22 cellular contexts compared by ENCODE assay signal in genomic region chr5:103433216-103433615, GRCh38.
DNase-seq lines count a peak whose midpoint lies in the region; ATAC-seq and TF ChIP-seq lines count a peak whose summit lies in the region.
"Had no signal": no experiment of that assay in that cellular context is flagged by ENCODE, and none has a peak within 500 bp of the region (broad histone marks: within the 10 kb centered on the region; RNA-seq: fewer than 3 reads in every experiment).

No MANE protein-coding gene starts in this region.

- H3K27ac Mint-ChIP-seq in HFFc6 = peak overlapping the region; percentile 77
- no peak overlapping the region for H3K27ac Mint-ChIP-seq in activated CD4-positive, alpha-beta memory T cell treated with anti-CD3 and anti-CD28 coated beads, Interleukin-2, amount 10 ng/mL, durations not matched to agents 7 days and 5 days
- H3K27ac Mint-ChIP-seq: activated naive CD8-positive, alpha-beta T cell treated with anti-CD3 and anti-CD28 coated beads, Interleukin-2, amount 50 U/mL, for 24 hours; dendritic cell treated with granulocyte-macrophage colony-stimulating factor and Interleukin-4, amounts not matched to agents 40 ng/mL and 50 ng/mL, for 4 days; T-helper 17 cell had no signal

- H3K27me3 Mint-ChIP-seq in HFFc6 (ENCODE audit: insufficient read depth) = no peaks in the 10 kb centered on the region
- peaks cover 4% of the 10 kb centered on the region for H3K27me3 Mint-ChIP-seq in activated CD4-positive, alpha-beta memory T cell treated with anti-CD3 and anti-CD28 coated beads, Interleukin-2, amount 10 ng/mL, durations not matched to agents 7 days and 5 days
- H3K27me3 Mint-ChIP-seq: dendritic cell treated with granulocyte-macrophage colony-stimulating factor and Interleukin-4, amounts not matched to agents 40 ng/mL and 50 ng/mL, for 4 days had no signal

- H3K4me1 ChIP-seq in ACC112 (ENCODE audit: control insufficient read depth, insufficient read depth, low read length, unreplicated experiment) = peaks cover 22% of the 10 kb centered on the region
- H3K4me1 ChIP-seq in foreskin keratinocyte = no peaks in the 10 kb centered on the region
- H3K4me1 ChIP-seq in Karpas-422 (ENCODE audit: low read length) = no peaks in the 10 kb centered on the region
- H3K4me1 ChIP-seq: upper lobe of left lung had no signal

- DNase-seq in HFFc6 = peak; percentile 45
- DNase-seq in RKO (ENCODE audit: low spot score) = peak; percentile 69
- no peak for DNase-seq in foreskin keratinocyte
- DNase-seq in COLO668 (lab: John Stamatoyannopoulos, UW; ENCODE audit: unreplicated experiment) = no peak
- no peak for DNase-seq in activated CD4-positive, alpha-beta memory T cell treated with anti-CD3 and anti-CD28 coated beads, Interleukin-2, amount 10 ng/mL, durations not matched to agents 7 days and 5 days
- DNase-seq in Karpas-422 = no peak
- DNase-seq: 8988T; activated effector memory CD4-positive, alpha-beta T cell treated with anti-CD3 and anti-CD28 coated beads, Interleukin-2, amount 50 U/mL, for 16 hours; activated naive CD8-positive, alpha-beta T cell treated with anti-CD3 and anti-CD28 coated beads, Interleukin-2, amount 50 U/mL, for 24 hours; kidney; NCI-H69; retina; SJCRH30; stimulated activated CD4-positive, alpha-beta T cell treated with anti-CD3 and anti-CD28 coated beads, Interleukin-12 subunit alpha, Interleukin-12 subunit beta, amount 100 ng/mL, for 4 hours; T-helper 17 cell; upper lobe of left lung had no signal

- H3K27me3 ChIP-seq in ACC112 (ENCODE audit: insufficient read depth, low read length) (no peaks in the 10 kb centered on the region), foreskin keratinocyte (no peaks in the 10 kb centered on the region), Karpas-422 (ENCODE audit: low read length) (no peaks in the 10 kb centered on the region)
- H3K27me3 ChIP-seq: BLaER1, cardiac muscle cell, SJCRH30, upper lobe of left lung had no signal

- H3K36me3 ChIP-seq in ACC112 (ENCODE audit: insufficient read depth, low read length) (no peaks in the 10 kb centered on the region), Karpas-422 (ENCODE audit: insufficient read depth, low read length) (no peaks in the 10 kb centered on the region)
- H3K36me3 ChIP-seq: BLaER1, cardiac muscle cell, SJCRH30, upper lobe of left lung had no signal

- peak overlapping the region; percentile 59 for H2AFZ ChIP-seq in ACC112 (ENCODE audit: low read length, unreplicated experiment)
- H2AFZ ChIP-seq in Karpas-422 (ENCODE audit: low read length) = no peak overlapping the region

- H3K4me3 ChIP-seq in ACC112 (ENCODE audit: low read depth, low read length) (no peak overlapping the region), Karpas-422 (ENCODE audit: low read length) (no peak overlapping the region)
- H3K4me3 ChIP-seq: BLaER1, cardiac muscle cell, SJCRH30, upper lobe of left lung had no signal

- no peaks in the 10 kb centered on the region for H3K9me3 Mint-ChIP-seq in HFFc6
- no peaks in the 10 kb centered on the region for H3K9me3 Mint-ChIP-seq in activated CD4-positive, alpha-beta memory T cell treated with anti-CD3 and anti-CD28 coated beads, Interleukin-2, amount 10 ng/mL, durations not matched to agents 7 days and 5 days

- ATAC-seq in foreskin keratinocyte (peak; percentile 54), HG02678 (IDR thresholded peaks at IDR 0.05; ENCODE audit: unreplicated experiment) (no peak)
- ATAC-seq: activated naive CD8-positive, alpha-beta T cell treated with anti-CD3 and anti-CD28 coated beads, Interleukin-2, amount 50 U/mL, for 24 hours; T-helper 17 cell had no signal

- CTCF ChIA-PET in activated CD4-positive, alpha-beta memory T cell treated with anti-CD3 and anti-CD28 coated beads, Interleukin-2, amount 10 ng/mL, durations not matched to agents 7 days and 5 days (lab: Charles Lee) = no interaction called here

- H3K4me3 Mint-ChIP-seq in HFFc6 = peak overlapping the region; percentile 33
- H3K4me3 Mint-ChIP-seq in activated CD4-positive, alpha-beta memory T cell treated with anti-CD3 and anti-CD28 coated beads, Interleukin-2, amount 10 ng/mL, durations not matched to agents 7 days and 5 days = no peak overlapping the region
- H3K4me3 Mint-ChIP-seq: activated naive CD8-positive, alpha-beta T cell treated with anti-CD3 and anti-CD28 coated beads, Interleukin-2, amount 50 U/mL, for 24 hours; dendritic cell treated with granulocyte-macrophage colony-stimulating factor and Interleukin-4, amounts not matched to agents 40 ng/mL and 50 ng/mL, for 4 days; T-helper 17 cell had no signal

- no peaks in the 10 kb centered on the region for H4K20me1 ChIP-seq in Karpas-422 (ENCODE audit: insufficient read depth, low read depth, low read length)
- H4K20me1 ChIP-seq: BLaER1 had no signal

- H3K79me2 ChIP-seq in ACC112 (ENCODE audit: control insufficient read depth, insufficient read depth, low read length, unreplicated experiment) = no peaks in the 10 kb centered on the region
- H3K79me2 ChIP-seq in Karpas-422 (ENCODE audit: low read length) = no peaks in the 10 kb centered on the region

- H3K27ac ChIP-seq in ACC112 (ENCODE audit: low read depth, low read length) (0 out of 2 replicates have a peak overlapping the region, but pooled peaks have one; percentile 9), foreskin keratinocyte (no peak overlapping the region), Karpas-422 (ENCODE audit: low read length) (no peak overlapping the region)
- H3K27ac ChIP-seq: BLaER1, cardiac muscle cell, SJCRH30, upper lobe of left lung, VCaP had no signal

- peaks cover 83% of the 10 kb centered on the region for H3K4me1 Mint-ChIP-seq in HFFc6 (ENCODE audit: low read depth)
- H3K4me1 Mint-ChIP-seq in activated CD4-positive, alpha-beta memory T cell treated with anti-CD3 and anti-CD28 coated beads, Interleukin-2, amount 10 ng/mL, durations not matched to agents 7 days and 5 days = no peaks in the 10 kb centered on the region
- H3K4me1 Mint-ChIP-seq: activated naive CD8-positive, alpha-beta T cell treated with anti-CD3 and anti-CD28 coated beads, Interleukin-2, amount 50 U/mL, for 24 hours; T-helper 17 cell had no signal

- no peak overlapping the region for H3K4me2 ChIP-seq in Karpas-422 (ENCODE audit: low read depth, low read length, poor library complexity, severe bottlenecking)
- H3K4me2 ChIP-seq: BLaER1 had no signal

- TF ChIP-seq CTCF in HFFc6 (IDR thresholded peaks at IDR 0.05) (no peak), foreskin keratinocyte (conservative IDR thresholded peaks at IDR 0.05) (no peak)

- no peaks in the 10 kb centered on the region for H3K9me2 ChIP-seq in Karpas-422 (replicated peaks; ENCODE audit: insufficient read depth, low read length)

- no peaks in the 10 kb centered on the region for H3K9me3 ChIP-seq in Karpas-422 (ENCODE audit: low read length)
- H3K9me3 ChIP-seq: BLaER1, upper lobe of left lung had no signal

- no peak overlapping the region for H3K9ac ChIP-seq in Karpas-422 (ENCODE audit: low read length)
- H3K9ac ChIP-seq: BLaER1 had no signal

- POLR2A ChIA-PET in activated CD4-positive, alpha-beta memory T cell treated with anti-CD3 and anti-CD28 coated beads, Interleukin-2, amount 10 ng/mL, durations not matched to agents 7 days and 5 days (lab: Charles Lee) = no interaction called here

- H3K36me3 Mint-ChIP-seq in HFFc6 (ENCODE audit: low read depth) = peaks cover 19% of the 10 kb centered on the region; the same call in 1 of the 2 replicates
- no peaks in the 10 kb centered on the region for H3K36me3 Mint-ChIP-seq in activated CD4-positive, alpha-beta memory T cell treated with anti-CD3 and anti-CD28 coated beads, Interleukin-2, amount 10 ng/mL, durations not matched to agents 7 days and 5 days (ENCODE audit: low read depth)

Comparison
In these comparisons a context has a peak if more than half of its experiments do, and no peak if none do; other contexts are left out.
1. DNase-seq: peak in HFFc6 (single experiment) and RKO (single experiment); none in foreskin keratinocyte (0 of 2), COLO668 (single experiment), activated CD4-positive, alpha-beta memory T cell treated with anti-CD3 and anti-CD28 coated beads, Interleukin-2, amount 10 ng/mL, durations not matched to agents 7 days and 5 days (single experiment) and Karpas-422 (single experiment).